1 cellular context compared by ENCODE assay signal in the genomic region with DNA sequence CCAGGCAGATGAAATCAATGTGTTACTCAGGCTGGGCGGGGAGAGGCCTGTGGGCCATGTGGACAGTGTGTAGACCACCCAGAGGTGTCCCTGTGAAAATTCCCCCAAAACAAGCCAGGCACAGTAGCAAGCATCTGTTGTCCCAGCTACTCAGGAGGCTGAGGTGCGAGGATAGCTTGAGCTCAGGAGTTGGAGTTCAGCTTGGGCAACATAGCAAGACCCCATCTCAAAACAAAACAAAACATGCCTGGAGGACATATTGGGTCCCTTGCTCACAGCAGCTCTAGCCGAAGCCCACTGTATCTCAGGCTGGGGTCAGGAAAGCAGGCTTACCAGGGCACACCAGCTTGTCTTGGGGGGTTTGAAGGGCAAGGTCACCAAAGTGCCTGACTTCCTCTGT.
TF ChIP-seq lines count a peak whose summit lies in the region.

No MANE protein-coding gene starts in this region.

TF ChIP-seq in HepG2, 621 proteins besides CTCF, POLR2A, EP300 and RAD21:
- TF ChIP-seq RFX3 (CRISPR knock-in tag; IDR thresholded peaks at IDR 0.05): no peak
- TF ChIP-seq, protein P1, sequence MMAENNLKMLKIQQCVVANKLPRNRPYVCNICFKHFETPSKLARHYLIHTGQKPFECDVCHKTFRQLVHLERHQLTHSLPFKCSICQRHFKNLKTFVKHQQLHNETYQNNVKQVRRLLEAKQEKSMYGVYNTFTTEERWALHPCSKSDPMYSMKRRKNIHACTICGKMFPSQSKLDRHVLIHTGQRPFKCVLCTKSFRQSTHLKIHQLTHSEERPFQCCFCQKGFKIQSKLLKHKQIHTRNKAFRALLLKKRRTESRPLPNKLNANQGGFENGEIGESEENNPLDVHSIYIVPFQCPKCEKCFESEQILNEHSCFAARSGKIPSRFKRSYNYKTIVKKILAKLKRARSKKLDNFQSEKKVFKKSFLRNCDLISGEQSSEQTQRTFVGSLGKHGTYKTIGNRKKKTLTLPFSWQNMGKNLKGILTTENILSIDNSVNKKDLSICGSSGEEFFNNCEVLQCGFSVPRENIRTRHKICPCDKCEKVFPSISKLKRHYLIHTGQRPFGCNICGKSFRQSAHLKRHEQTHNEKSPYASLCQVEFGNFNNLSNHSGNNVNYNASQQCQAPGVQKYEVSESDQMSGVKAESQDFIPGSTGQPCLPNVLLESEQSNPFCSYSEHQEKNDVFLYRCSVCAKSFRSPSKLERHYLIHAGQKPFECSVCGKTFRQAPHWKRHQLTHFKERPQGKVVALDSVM (CRISPR knock-in tag; IDR thresholded peaks at IDR 0.05): 0 out of 2 replicates have a peak, but pooled peaks have one; percentile 45
- TF ChIP-seq ZNF446 (CRISPR knock-in tag; IDR thresholded peaks at IDR 0.05): no peak
- TF ChIP-seq, protein P2, sequence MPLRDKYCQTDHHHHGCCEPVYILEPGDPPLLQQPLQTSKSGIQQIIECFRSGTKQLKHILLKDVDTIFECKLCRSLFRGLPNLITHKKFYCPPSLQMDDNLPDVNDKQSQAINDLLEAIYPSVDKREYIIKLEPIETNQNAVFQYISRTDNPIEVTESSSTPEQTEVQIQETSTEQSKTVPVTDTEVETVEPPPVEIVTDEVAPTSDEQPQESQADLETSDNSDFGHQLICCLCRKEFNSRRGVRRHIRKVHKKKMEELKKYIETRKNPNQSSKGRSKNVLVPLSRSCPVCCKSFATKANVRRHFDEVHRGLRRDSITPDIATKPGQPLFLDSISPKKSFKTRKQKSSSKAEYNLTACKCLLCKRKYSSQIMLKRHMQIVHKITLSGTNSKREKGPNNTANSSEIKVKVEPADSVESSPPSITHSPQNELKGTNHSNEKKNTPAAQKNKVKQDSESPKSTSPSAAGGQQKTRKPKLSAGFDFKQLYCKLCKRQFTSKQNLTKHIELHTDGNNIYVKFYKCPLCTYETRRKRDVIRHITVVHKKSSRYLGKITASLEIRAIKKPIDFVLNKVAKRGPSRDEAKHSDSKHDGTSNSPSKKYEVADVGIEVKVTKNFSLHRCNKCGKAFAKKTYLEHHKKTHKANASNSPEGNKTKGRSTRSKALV (CRISPR knock-in tag; IDR thresholded peaks at IDR 0.05): no peak
- no peak for TF ChIP-seq ZBTB42 (CRISPR knock-in tag; IDR thresholded peaks at IDR 0.05)
- TF ChIP-seq ZNF121 (CRISPR knock-in tag; IDR thresholded peaks at IDR 0.05): peak; percentile 96
- no peak for TF ChIP-seq ZNF598 (CRISPR knock-in tag; IDR thresholded peaks at IDR 0.05; ENCODE audit: borderline replicate concordance)
- TF ChIP-seq, protein P3, sequence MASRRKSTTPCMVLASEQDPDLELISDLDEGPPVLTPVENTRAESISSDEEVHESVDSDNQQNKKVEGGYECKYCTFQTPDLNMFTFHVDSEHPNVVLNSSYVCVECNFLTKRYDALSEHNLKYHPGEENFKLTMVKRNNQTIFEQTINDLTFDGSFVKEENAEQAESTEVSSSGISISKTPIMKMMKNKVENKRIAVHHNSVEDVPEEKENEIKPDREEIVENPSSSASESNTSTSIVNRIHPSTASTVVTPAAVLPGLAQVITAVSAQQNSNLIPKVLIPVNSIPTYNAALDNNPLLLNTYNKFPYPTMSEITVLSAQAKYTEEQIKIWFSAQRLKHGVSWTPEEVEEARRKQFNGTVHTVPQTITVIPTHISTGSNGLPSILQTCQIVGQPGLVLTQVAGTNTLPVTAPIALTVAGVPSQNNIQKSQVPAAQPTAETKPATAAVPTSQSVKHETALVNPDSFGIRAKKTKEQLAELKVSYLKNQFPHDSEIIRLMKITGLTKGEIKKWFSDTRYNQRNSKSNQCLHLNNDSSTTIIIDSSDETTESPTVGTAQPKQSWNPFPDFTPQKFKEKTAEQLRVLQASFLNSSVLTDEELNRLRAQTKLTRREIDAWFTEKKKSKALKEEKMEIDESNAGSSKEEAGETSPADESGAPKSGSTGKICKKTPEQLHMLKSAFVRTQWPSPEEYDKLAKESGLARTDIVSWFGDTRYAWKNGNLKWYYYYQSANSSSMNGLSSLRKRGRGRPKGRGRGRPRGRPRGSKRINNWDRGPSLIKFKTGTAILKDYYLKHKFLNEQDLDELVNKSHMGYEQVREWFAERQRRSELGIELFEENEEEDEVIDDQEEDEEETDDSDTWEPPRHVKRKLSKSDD (CRISPR knock-in tag; IDR thresholded peaks at IDR 0.05; ENCODE audit: low read depth): no peak
TF ChIP-seq in HepG2: peak in this region for 2.
